1 cellular context compared by ENCODE assay signal in genomic region chr10:70145666-70146488, GRCh38.
TF ChIP-seq lines count a peak whose summit lies in the region.

No MANE protein-coding gene starts in this region.

TF ChIP-seq in HepG2, 621 proteins besides CTCF, POLR2A, EP300 and RAD21 (continued from another document and continues in another):
- 0 out of 2 replicates have a peak, but pooled peaks have one; percentile 31 for TF ChIP-seq E2F2 (CRISPR knock-in tag; IDR thresholded peaks at IDR 0.05; ENCODE audit: borderline replicate concordance)
- TF ChIP-seq TIGD3 (CRISPR knock-in tag; IDR thresholded peaks at IDR 0.05; ENCODE audit: borderline replicate concordance): no peak
- peak; percentile 68; the same call in 1 of the 2 replicates for TF ChIP-seq GLI4 (CRISPR knock-in tag; IDR thresholded peaks at IDR 0.05; ENCODE audit: borderline replicate concordance)
- TF ChIP-seq KMT2A (CRISPR knock-in tag; IDR thresholded peaks at IDR 0.05): 0 out of 2 replicates have a peak, but pooled peaks have one; percentile 55
- TF ChIP-seq TARDBP (CRISPR knock-in tag; IDR thresholded peaks at IDR 0.05): peak; percentile 81
- TF ChIP-seq SRSF4 (IDR thresholded peaks at IDR 0.05; ENCODE audit: low read depth, low read length, poor library complexity, severe bottlenecking): no peak
- no peak for TF ChIP-seq ZNF281 (CRISPR knock-in tag; IDR thresholded peaks at IDR 0.05; ENCODE audit: borderline replicate concordance)
- peak; percentile 81 for TF ChIP-seq UBTF (CRISPR knock-in tag; IDR thresholded peaks at IDR 0.05)
- 0 out of 2 replicates have a peak, but pooled peaks have one; percentile 13 for TF ChIP-seq ZNF556 (CRISPR knock-in tag; IDR thresholded peaks at IDR 0.05; ENCODE audit: borderline replicate concordance)
- no peak for TF ChIP-seq ZNF530 (CRISPR knock-in tag; IDR thresholded peaks at IDR 0.05; ENCODE audit: low read depth)
- peak; percentile 55; the same call in 1 of the 2 replicates for TF ChIP-seq EED (CRISPR knock-in tag; IDR thresholded peaks at IDR 0.05)
- TF ChIP-seq KAT7 (CRISPR knock-in tag; IDR thresholded peaks at IDR 0.05; ENCODE audit: borderline replicate concordance): peak; percentile 51; the same call in 1 of the 2 replicates
- peak; percentile 73 for TF ChIP-seq DMAP1 (CRISPR knock-in tag; IDR thresholded peaks at IDR 0.05)
- peak; percentile 86; the same call in 1 of the 3 replicates for TF ChIP-seq MXI1 (IDR thresholded peaks at IDR 0.05; ENCODE audit: borderline replicate concordance, low read depth, low read length)
- no peak for TF ChIP-seq SOX13 (IDR thresholded peaks at IDR 0.05)
- peak in 1 of 2 experiments; percentile 5; a peak in 1 of 4 replicates for TF ChIP-seq SOX13 (CRISPR knock-in tag; conservative IDR thresholded peaks at IDR 0.05 in 1 of 2, IDR thresholded peaks at IDR 0.05 in 1 of 2)
- TF ChIP-seq ZFYVE20 (CRISPR knock-in tag; IDR thresholded peaks at IDR 0.05; ENCODE audit: borderline replicate concordance, low read depth): 0 out of 2 replicates have a peak, but pooled peaks have one; percentile 31
- 0 out of 2 replicates have a peak, but pooled peaks have one; percentile 54 for TF ChIP-seq ZNF180 (CRISPR knock-in tag; IDR thresholded peaks at IDR 0.05; ENCODE audit: borderline replicate concordance, low read depth)
- no peak for TF ChIP-seq ZNF282 (IDR thresholded peaks at IDR 0.05; ENCODE audit: partially characterized antibody)
- TF ChIP-seq ZSCAN5A (CRISPR knock-in tag; IDR thresholded peaks at IDR 0.05; ENCODE audit: borderline replicate concordance): peak; percentile 31; the same call in 1 of the 2 replicates
- TF ChIP-seq ZNF780A (CRISPR knock-in tag; IDR thresholded peaks at IDR 0.05): 0 out of 2 replicates have a peak, but pooled peaks have one; percentile 20
- TF ChIP-seq TAF15 (IDR thresholded peaks at IDR 0.05; ENCODE audit: low read depth, low read length, poor library complexity, severe bottlenecking): peak; percentile 8
- TF ChIP-seq TFDP2 (CRISPR knock-in tag; IDR thresholded peaks at IDR 0.05): peak; percentile 66
- 0 out of 2 replicates have a peak, but pooled peaks have one; percentile 40 for TF ChIP-seq FOXC1 (CRISPR knock-in tag; IDR thresholded peaks at IDR 0.05; ENCODE audit: borderline replicate concordance)
- no peak for TF ChIP-seq MAZ (IDR thresholded peaks at IDR 0.05; ENCODE audit: borderline replicate concordance, low read depth, low read length)
- peak; percentile 44; the same call in 1 of the 2 replicates for TF ChIP-seq MAZ (CRISPR knock-in tag; IDR thresholded peaks at IDR 0.05; ENCODE audit: low read depth)
- no peak; the same call in 1 of the 2 replicates for TF ChIP-seq ZBTB43 (CRISPR knock-in tag; conservative IDR thresholded peaks at IDR 0.05)
- TF ChIP-seq ZNF567 (CRISPR knock-in tag; IDR thresholded peaks at IDR 0.05; ENCODE audit: borderline replicate concordance): 0 out of 2 replicates have a peak, but pooled peaks have one; percentile 23
- TF ChIP-seq YY1 (IDR thresholded peaks at IDR 0.05; ENCODE audit: insufficient read depth, insufficient replicate concordance, low read depth, low read length): peak; percentile 79
- TF ChIP-seq ZBTB34 (CRISPR knock-in tag; IDR thresholded peaks at IDR 0.05): 0 out of 2 replicates have a peak, but pooled peaks have one; percentile 75
- TF ChIP-seq ZNF292 (CRISPR knock-in tag; IDR thresholded peaks at IDR 0.05; ENCODE audit: borderline replicate concordance, low read depth): no peak
- peak; percentile 82 for TF ChIP-seq KLF6 (CRISPR knock-in tag; IDR thresholded peaks at IDR 0.05)
- no peak for TF ChIP-seq ZNF337 (CRISPR knock-in tag; IDR thresholded peaks at IDR 0.05; ENCODE audit: borderline replicate concordance, low read depth)
- TF ChIP-seq BRF2 (CRISPR knock-in tag; IDR thresholded peaks at IDR 0.05): peak; percentile 80; the same call in 1 of the 2 replicates
- TF ChIP-seq SOX5 (CRISPR knock-in tag; IDR thresholded peaks at IDR 0.05; ENCODE audit: borderline replicate concordance): peak; percentile 15; the same call in 1 of the 2 replicates
- TF ChIP-seq CSRNP1 (CRISPR knock-in tag; IDR thresholded peaks at IDR 0.05): peak; percentile 83
- peak; percentile 5; the same call in 1 of the 2 replicates for TF ChIP-seq ADNP (CRISPR knock-in tag; IDR thresholded peaks at IDR 0.05)
- TF ChIP-seq ZNF543 (CRISPR knock-in tag; IDR thresholded peaks at IDR 0.05): no peak
- peak; percentile 30; the same call in 1 of the 2 replicates for TF ChIP-seq NFKB2 (CRISPR knock-in tag; IDR thresholded peaks at IDR 0.05; ENCODE audit: borderline replicate concordance)
- no peak for TF ChIP-seq ZNF143 (CRISPR knock-in tag; IDR thresholded peaks at IDR 0.05)
- TF ChIP-seq ZNF160 (CRISPR knock-in tag; IDR thresholded peaks at IDR 0.05): peak; percentile 62; the same call in 1 of the 2 replicates
- no peak for TF ChIP-seq SMAD1 (CRISPR knock-in tag; IDR thresholded peaks at IDR 0.05; ENCODE audit: borderline replicate concordance, low read depth)
- TF ChIP-seq ZMYM4 (CRISPR knock-in tag; IDR thresholded peaks at IDR 0.05): peak; percentile 48; the same call in 1 of the 2 replicates
- TF ChIP-seq ZBTB25 (CRISPR knock-in tag; IDR thresholded peaks at IDR 0.05): no peak
